Comparison of ENCODE assay signal across 10 cellular contexts in genomic region chr14:52267501-52268190, GRCh38. TPM values are rescaled to one million over a fixed set of nuclear protein-coding genes. Genes with fewer than 3 reads are reported as not detected.
A peak's percentile ranks its signal among the peaks of the same experiment; 100 is the strongest.
DNase-seq lines count a peak whose midpoint lies in the region; ATAC-seq and TF ChIP-seq lines count a peak whose summit lies in the region.
"Had no signal": no experiment of that assay in that cellular context is flagged by ENCODE, and none has a peak within 500 bp of the region (broad histone marks: within the 10 kb centered on the region; RNA-seq: fewer than 3 reads in every experiment).

Gene PTGDR (plus strand): TSS chr14:52267698. CDS start chr14:52267815, 117 bp downstream.

- in situ Hi-C loops in astrocyte of the cerebellum (cut with HindIII; ENCODE audit: low sequenced_read_pairs), result no loop called here

- DNase-seq in NCI-H748 (lab: John Stamatoyannopoulos, UW; ENCODE audit: unreplicated experiment), result peak; percentile 58
- DNase-seq in NCI-H748 treated with DMSO at 0.1 percent for 48 hours (lab: John Stamatoyannopoulos, UW), result no peak
- DNase-seq in astrocyte of the cerebellum (ENCODE audit: low read depth), result no peak
- peak; percentile 59 for DNase-seq in islet precursor cell
- peak; percentile 19 to 21 for DNase-seq in stimulated activated CD4-positive, alpha-beta T cell treated with anti-CD3 and anti-CD28 coated beads, Interleukin-4, amount 100 ng/mL, for 4 hours
- DNase-seq in ureter (ENCODE audit: low spot score), result no peak
- DNase-seq in C1 segment of cervical spinal cord (lab: John Stamatoyannopoulos, UW), result no peak

- no peak for TF ChIP-seq CTCF in astrocyte of the cerebellum (IDR thresholded peaks at IDR 0.05; ENCODE audit: low read depth, low read length, missing control alignments)

- peak within 1 kb of the TSS; percentile 24 for H3K4me3 ChIP-seq in astrocyte of the cerebellum (ENCODE audit: low read depth, low read length)
- H3K4me3 ChIP-seq: A549 had no signal

- no peak for ATAC-seq in HG02884 (IDR thresholded peaks at IDR 0.05; ENCODE audit: unreplicated experiment)

RNA-seq across cellular contexts. Expression of gene PTGDR, which starts in this region (rescaled TPM):
- 2.7 TPM for total RNA-seq in ureter
- total RNA-seq: SK-MEL-5 had no signal

Comparison
In these comparisons a context has a peak if more than half of its experiments do, and no peak if none do; other contexts are left out.
1. DNase-seq: peak in NCI-H748 (single experiment), islet precursor cell (single experiment) and stimulated activated CD4-positive, alpha-beta T cell treated with anti-CD3 and anti-CD28 coated beads, Interleukin-4, amount 100 ng/mL, for 4 hours (2 of 2); none in NCI-H748 treated with DMSO at 0.1 percent for 48 hours (single experiment), astrocyte of the cerebellum (single experiment), ureter (single experiment) and C1 segment of cervical spinal cord (0 of 14).